In genomic region chr2:29535188-29535587, GRCh38 we compare ENCODE assay signal across 7 cellular contexts.
"Had no signal": no experiment of that assay in that cellular context is flagged by ENCODE, and none has a peak within 500 bp of the region (broad histone marks: within the 10 kb centered on the region; RNA-seq: fewer than 3 reads in every experiment).

No MANE protein-coding gene starts in this region.

- H3K4me3 ChIP-seq: K562 had no signal

- H3K9me3 Mint-ChIP-seq: IgD-negative memory B cell had no signal

- ATAC-seq: K562 had no signal

- H3K27ac Mint-ChIP-seq: IgD-negative memory B cell had no signal

- H3K4me3 Mint-ChIP-seq: IgD-negative memory B cell had no signal

- H3K27ac ChIP-seq: HL-60 had no signal

- H3K36me3 Mint-ChIP-seq: IgD-negative memory B cell had no signal

- FAIRE-seq: HTR-8/SVneo, K562 had no signal

- H3K4me1 Mint-ChIP-seq: IgD-negative memory B cell had no signal

- DNase-seq: IMR-90, KBM-7, KG1 had no signal
